1 cellular context compared by ENCODE assay signal in the genomic region with DNA sequence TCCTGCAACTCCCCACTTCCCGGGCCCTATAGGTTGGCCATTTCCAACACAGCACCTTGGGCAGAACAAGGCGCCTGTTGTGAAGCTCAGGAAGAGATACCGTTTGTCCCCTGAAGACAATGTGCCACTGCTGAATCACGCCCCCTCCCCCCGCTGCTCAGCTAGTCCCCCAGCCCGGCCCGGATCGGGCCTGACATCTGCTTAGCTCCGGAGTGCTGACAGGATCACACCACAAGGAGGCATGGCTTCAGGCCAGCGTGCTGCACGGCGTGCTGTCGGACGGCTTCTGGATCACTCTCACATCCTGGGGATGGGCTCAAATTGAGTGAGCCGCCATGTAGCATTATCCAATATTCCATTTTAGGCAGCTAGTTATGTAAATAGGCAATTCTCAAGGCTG.
TF ChIP-seq lines count a peak whose summit lies in the region.

No MANE protein-coding gene starts in this region.

TF ChIP-seq in K562, 482 proteins besides CTCF, POLR2A, EP300 and RAD21 (continued from another document and continues in another):
- TF ChIP-seq, protein P1, sequence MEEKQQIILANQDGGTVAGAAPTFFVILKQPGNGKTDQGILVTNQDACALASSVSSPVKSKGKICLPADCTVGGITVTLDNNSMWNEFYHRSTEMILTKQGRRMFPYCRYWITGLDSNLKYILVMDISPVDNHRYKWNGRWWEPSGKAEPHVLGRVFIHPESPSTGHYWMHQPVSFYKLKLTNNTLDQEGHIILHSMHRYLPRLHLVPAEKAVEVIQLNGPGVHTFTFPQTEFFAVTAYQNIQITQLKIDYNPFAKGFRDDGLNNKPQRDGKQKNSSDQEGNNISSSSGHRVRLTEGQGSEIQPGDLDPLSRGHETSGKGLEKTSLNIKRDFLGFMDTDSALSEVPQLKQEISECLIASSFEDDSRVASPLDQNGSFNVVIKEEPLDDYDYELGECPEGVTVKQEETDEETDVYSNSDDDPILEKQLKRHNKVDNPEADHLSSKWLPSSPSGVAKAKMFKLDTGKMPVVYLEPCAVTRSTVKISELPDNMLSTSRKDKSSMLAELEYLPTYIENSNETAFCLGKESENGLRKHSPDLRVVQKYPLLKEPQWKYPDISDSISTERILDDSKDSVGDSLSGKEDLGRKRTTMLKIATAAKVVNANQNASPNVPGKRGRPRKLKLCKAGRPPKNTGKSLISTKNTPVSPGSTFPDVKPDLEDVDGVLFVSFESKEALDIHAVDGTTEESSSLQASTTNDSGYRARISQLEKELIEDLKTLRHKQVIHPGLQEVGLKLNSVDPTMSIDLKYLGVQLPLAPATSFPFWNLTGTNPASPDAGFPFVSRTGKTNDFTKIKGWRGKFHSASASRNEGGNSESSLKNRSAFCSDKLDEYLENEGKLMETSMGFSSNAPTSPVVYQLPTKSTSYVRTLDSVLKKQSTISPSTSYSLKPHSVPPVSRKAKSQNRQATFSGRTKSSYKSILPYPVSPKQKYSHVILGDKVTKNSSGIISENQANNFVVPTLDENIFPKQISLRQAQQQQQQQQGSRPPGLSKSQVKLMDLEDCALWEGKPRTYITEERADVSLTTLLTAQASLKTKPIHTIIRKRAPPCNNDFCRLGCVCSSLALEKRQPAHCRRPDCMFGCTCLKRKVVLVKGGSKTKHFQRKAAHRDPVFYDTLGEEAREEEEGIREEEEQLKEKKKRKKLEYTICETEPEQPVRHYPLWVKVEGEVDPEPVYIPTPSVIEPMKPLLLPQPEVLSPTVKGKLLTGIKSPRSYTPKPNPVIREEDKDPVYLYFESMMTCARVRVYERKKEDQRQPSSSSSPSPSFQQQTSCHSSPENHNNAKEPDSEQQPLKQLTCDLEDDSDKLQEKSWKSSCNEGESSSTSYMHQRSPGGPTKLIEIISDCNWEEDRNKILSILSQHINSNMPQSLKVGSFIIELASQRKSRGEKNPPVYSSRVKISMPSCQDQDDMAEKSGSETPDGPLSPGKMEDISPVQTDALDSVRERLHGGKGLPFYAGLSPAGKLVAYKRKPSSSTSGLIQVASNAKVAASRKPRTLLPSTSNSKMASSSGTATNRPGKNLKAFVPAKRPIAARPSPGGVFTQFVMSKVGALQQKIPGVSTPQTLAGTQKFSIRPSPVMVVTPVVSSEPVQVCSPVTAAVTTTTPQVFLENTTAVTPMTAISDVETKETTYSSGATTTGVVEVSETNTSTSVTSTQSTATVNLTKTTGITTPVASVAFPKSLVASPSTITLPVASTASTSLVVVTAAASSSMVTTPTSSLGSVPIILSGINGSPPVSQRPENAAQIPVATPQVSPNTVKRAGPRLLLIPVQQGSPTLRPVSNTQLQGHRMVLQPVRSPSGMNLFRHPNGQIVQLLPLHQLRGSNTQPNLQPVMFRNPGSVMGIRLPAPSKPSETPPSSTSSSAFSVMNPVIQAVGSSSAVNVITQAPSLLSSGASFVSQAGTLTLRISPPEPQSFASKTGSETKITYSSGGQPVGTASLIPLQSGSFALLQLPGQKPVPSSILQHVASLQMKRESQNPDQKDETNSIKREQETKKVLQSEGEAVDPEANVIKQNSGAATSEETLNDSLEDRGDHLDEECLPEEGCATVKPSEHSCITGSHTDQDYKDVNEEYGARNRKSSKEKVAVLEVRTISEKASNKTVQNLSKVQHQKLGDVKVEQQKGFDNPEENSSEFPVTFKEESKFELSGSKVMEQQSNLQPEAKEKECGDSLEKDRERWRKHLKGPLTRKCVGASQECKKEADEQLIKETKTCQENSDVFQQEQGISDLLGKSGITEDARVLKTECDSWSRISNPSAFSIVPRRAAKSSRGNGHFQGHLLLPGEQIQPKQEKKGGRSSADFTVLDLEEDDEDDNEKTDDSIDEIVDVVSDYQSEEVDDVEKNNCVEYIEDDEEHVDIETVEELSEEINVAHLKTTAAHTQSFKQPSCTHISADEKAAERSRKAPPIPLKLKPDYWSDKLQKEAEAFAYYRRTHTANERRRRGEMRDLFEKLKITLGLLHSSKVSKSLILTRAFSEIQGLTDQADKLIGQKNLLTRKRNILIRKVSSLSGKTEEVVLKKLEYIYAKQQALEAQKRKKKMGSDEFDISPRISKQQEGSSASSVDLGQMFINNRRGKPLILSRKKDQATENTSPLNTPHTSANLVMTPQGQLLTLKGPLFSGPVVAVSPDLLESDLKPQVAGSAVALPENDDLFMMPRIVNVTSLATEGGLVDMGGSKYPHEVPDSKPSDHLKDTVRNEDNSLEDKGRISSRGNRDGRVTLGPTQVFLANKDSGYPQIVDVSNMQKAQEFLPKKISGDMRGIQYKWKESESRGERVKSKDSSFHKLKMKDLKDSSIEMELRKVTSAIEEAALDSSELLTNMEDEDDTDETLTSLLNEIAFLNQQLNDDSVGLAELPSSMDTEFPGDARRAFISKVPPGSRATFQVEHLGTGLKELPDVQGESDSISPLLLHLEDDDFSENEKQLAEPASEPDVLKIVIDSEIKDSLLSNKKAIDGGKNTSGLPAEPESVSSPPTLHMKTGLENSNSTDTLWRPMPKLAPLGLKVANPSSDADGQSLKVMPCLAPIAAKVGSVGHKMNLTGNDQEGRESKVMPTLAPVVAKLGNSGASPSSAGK (IDR thresholded peaks at IDR 0.05): peak; percentile 56
- TF ChIP-seq CCNT2 (IDR thresholded peaks at IDR 0.05; ENCODE audit: borderline replicate concordance, extremely low read depth, insufficient read length, low read depth, low read length) (peak; percentile 27), NFIC (IDR thresholded peaks at IDR 0.05) (peak; percentile 88), SAFB (IDR thresholded peaks at IDR 0.05; ENCODE audit: borderline replicate concordance, low read depth, low read length) (no peak), CBX3 (IDR thresholded peaks at IDR 0.05; ENCODE audit: borderline replicate concordance in 1 of 2, low read length in 2 of 2) (peak in 1 of 2 experiments; percentile 41; a peak in 1 of 3 replicates), RBM17 (IDR thresholded peaks at IDR 0.05; ENCODE audit: borderline replicate concordance, low read depth, low read length) (no peak), GTF2E2 (tag; IDR thresholded peaks at IDR 0.05) (no peak), CBX1 (IDR thresholded peaks at IDR 0.05; ENCODE audit: low read depth) (no peak), RNF2 (IDR thresholded peaks at IDR 0.05) (0 out of 2 replicates have a peak, but pooled peaks have one; percentile 49), GATA2 (CRISPR knock-in tag; IDR thresholded peaks at IDR 0.05) (peak; percentile 61; the same call in 1 of the 2 replicates), RB1 (IDR thresholded peaks at IDR 0.05; ENCODE audit: low read depth) (no peak), TCF7 (IDR thresholded peaks at IDR 0.05; ENCODE audit: borderline replicate concordance) (no peak), CBFA2T2 (conservative IDR thresholded peaks at IDR 0.05) (0 out of 2 replicates have a peak, but pooled peaks have one; percentile 17)
- TF ChIP-seq, protein P2, sequence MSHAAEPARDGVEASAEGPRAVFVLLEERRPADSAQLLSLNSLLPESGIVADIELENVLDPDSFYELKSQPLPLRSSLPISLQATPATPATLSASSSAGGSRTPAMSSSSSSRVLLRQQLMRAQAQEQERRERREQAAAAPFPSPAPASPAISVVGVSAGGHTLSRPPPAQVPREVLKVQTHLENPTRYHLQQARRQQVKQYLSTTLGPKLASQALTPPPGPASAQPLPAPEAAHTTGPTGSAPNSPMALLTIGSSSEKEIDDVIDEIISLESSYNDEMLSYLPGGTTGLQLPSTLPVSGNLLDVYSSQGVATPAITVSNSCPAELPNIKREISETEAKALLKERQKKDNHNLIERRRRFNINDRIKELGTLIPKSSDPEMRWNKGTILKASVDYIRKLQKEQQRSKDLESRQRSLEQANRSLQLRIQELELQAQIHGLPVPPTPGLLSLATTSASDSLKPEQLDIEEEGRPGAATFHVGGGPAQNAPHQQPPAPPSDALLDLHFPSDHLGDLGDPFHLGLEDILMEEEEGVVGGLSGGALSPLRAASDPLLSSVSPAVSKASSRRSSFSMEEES (CRISPR knock-in tag; IDR thresholded peaks at IDR 0.05): no peak
- TF ChIP-seq, protein P3, sequence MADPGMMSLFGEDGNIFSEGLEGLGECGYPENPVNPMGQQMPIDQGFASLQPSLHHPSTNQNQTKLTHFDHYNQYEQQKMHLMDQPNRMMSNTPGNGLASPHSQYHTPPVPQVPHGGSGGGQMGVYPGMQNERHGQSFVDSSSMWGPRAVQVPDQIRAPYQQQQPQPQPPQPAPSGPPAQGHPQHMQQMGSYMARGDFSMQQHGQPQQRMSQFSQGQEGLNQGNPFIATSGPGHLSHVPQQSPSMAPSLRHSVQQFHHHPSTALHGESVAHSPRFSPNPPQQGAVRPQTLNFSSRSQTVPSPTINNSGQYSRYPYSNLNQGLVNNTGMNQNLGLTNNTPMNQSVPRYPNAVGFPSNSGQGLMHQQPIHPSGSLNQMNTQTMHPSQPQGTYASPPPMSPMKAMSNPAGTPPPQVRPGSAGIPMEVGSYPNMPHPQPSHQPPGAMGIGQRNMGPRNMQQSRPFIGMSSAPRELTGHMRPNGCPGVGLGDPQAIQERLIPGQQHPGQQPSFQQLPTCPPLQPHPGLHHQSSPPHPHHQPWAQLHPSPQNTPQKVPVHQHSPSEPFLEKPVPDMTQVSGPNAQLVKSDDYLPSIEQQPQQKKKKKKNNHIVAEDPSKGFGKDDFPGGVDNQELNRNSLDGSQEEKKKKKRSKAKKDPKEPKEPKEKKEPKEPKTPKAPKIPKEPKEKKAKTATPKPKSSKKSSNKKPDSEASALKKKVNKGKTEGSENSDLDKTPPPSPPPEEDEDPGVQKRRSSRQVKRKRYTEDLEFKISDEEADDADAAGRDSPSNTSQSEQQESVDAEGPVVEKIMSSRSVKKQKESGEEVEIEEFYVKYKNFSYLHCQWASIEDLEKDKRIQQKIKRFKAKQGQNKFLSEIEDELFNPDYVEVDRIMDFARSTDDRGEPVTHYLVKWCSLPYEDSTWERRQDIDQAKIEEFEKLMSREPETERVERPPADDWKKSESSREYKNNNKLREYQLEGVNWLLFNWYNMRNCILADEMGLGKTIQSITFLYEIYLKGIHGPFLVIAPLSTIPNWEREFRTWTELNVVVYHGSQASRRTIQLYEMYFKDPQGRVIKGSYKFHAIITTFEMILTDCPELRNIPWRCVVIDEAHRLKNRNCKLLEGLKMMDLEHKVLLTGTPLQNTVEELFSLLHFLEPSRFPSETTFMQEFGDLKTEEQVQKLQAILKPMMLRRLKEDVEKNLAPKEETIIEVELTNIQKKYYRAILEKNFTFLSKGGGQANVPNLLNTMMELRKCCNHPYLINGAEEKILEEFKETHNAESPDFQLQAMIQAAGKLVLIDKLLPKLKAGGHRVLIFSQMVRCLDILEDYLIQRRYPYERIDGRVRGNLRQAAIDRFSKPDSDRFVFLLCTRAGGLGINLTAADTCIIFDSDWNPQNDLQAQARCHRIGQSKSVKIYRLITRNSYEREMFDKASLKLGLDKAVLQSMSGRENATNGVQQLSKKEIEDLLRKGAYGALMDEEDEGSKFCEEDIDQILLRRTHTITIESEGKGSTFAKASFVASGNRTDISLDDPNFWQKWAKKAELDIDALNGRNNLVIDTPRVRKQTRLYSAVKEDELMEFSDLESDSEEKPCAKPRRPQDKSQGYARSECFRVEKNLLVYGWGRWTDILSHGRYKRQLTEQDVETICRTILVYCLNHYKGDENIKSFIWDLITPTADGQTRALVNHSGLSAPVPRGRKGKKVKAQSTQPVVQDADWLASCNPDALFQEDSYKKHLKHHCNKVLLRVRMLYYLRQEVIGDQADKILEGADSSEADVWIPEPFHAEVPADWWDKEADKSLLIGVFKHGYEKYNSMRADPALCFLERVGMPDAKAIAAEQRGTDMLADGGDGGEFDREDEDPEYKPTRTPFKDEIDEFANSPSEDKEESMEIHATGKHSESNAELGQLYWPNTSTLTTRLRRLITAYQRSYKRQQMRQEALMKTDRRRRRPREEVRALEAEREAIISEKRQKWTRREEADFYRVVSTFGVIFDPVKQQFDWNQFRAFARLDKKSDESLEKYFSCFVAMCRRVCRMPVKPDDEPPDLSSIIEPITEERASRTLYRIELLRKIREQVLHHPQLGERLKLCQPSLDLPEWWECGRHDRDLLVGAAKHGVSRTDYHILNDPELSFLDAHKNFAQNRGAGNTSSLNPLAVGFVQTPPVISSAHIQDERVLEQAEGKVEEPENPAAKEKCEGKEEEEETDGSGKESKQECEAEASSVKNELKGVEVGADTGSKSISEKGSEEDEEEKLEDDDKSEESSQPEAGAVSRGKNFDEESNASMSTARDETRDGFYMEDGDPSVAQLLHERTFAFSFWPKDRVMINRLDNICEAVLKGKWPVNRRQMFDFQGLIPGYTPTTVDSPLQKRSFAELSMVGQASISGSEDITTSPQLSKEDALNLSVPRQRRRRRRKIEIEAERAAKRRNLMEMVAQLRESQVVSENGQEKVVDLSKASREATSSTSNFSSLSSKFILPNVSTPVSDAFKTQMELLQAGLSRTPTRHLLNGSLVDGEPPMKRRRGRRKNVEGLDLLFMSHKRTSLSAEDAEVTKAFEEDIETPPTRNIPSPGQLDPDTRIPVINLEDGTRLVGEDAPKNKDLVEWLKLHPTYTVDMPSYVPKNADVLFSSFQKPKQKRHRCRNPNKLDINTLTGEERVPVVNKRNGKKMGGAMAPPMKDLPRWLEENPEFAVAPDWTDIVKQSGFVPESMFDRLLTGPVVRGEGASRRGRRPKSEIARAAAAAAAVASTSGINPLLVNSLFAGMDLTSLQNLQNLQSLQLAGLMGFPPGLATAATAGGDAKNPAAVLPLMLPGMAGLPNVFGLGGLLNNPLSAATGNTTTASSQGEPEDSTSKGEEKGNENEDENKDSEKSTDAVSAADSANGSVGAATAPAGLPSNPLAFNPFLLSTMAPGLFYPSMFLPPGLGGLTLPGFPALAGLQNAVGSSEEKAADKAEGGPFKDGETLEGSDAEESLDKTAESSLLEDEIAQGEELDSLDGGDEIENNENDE (IDR thresholded peaks at IDR 0.05; ENCODE audit: low read depth, low read length): no peak
- TF ChIP-seq, protein P4, sequence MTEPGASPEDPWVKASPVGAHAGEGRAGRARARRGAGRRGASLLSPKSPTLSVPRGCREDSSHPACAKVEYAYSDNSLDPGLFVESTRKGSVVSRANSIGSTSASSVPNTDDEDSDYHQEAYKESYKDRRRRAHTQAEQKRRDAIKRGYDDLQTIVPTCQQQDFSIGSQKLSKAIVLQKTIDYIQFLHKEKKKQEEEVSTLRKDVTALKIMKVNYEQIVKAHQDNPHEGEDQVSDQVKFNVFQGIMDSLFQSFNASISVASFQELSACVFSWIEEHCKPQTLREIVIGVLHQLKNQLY (CRISPR knock-in tag; conservative IDR thresholded peaks at IDR 0.05): no peak
- TF ChIP-seq, protein P5, sequence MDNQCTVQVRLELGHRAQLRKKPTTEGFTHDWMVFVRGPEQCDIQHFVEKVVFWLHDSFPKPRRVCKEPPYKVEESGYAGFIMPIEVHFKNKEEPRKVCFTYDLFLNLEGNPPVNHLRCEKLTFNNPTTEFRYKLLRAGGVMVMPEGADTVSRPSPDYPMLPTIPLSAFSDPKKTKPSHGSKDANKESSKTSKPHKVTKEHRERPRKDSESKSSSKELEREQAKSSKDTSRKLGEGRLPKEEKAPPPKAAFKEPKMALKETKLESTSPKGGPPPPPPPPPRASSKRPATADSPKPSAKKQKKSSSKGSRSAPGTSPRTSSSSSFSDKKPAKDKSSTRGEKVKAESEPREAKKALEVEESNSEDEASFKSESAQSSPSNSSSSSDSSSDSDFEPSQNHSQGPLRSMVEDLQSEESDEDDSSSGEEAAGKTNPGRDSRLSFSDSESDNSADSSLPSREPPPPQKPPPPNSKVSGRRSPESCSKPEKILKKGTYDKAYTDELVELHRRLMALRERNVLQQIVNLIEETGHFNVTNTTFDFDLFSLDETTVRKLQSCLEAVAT (IDR thresholded peaks at IDR 0.05): no peak
